1 cellular context compared by ENCODE assay signal in the genomic region with DNA sequence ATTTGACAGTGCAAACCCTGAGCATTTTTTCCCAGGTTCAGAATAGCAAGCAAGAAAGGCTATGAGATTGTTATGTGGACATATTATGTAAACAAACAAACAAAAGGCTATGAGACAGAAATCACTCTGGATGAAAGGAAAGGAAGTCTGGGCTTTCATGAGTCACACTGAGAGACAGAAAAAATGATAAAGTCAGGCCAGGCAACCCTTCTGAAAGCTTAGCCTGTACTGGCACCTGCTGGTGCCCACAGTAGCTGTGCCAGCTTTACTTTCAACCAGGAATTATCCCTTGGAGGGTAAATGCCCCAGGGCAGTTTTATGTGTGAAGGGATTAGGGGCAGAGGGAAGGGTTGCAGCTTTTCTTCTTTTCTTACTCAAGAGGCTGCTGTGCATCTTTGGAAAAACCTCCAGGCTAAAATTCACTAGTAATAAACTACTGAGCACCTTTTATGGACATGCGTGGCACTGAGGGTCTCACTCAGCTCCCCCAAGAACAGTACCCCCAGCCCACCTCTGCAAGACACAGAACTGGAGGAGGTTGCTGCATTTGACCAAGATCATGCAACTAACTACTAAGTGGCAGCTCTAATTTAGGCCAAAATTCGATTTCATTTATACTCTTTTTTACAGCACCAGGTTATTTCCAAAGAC.
TF ChIP-seq lines count a peak whose summit lies in the region.

No MANE protein-coding gene starts in this region.

TF ChIP-seq in SK-N-SH, 30 proteins besides CTCF, POLR2A, EP300 and RAD21 (continued from another document):
- TF ChIP-seq, protein P1, sequence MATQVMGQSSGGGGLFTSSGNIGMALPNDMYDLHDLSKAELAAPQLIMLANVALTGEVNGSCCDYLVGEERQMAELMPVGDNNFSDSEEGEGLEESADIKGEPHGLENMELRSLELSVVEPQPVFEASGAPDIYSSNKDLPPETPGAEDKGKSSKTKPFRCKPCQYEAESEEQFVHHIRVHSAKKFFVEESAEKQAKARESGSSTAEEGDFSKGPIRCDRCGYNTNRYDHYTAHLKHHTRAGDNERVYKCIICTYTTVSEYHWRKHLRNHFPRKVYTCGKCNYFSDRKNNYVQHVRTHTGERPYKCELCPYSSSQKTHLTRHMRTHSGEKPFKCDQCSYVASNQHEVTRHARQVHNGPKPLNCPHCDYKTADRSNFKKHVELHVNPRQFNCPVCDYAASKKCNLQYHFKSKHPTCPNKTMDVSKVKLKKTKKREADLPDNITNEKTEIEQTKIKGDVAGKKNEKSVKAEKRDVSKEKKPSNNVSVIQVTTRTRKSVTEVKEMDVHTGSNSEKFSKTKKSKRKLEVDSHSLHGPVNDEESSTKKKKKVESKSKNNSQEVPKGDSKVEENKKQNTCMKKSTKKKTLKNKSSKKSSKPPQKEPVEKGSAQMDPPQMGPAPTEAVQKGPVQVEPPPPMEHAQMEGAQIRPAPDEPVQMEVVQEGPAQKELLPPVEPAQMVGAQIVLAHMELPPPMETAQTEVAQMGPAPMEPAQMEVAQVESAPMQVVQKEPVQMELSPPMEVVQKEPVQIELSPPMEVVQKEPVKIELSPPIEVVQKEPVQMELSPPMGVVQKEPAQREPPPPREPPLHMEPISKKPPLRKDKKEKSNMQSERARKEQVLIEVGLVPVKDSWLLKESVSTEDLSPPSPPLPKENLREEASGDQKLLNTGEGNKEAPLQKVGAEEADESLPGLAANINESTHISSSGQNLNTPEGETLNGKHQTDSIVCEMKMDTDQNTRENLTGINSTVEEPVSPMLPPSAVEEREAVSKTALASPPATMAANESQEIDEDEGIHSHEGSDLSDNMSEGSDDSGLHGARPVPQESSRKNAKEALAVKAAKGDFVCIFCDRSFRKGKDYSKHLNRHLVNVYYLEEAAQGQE (IDR thresholded peaks at IDR 0.05; ENCODE audit: low read depth, low read length), result no peak
- TF ChIP-seq IRF3 (IDR thresholded peaks at IDR 0.05; ENCODE audit: low read depth, low read length), result no peak
- TF ChIP-seq, protein P2, sequence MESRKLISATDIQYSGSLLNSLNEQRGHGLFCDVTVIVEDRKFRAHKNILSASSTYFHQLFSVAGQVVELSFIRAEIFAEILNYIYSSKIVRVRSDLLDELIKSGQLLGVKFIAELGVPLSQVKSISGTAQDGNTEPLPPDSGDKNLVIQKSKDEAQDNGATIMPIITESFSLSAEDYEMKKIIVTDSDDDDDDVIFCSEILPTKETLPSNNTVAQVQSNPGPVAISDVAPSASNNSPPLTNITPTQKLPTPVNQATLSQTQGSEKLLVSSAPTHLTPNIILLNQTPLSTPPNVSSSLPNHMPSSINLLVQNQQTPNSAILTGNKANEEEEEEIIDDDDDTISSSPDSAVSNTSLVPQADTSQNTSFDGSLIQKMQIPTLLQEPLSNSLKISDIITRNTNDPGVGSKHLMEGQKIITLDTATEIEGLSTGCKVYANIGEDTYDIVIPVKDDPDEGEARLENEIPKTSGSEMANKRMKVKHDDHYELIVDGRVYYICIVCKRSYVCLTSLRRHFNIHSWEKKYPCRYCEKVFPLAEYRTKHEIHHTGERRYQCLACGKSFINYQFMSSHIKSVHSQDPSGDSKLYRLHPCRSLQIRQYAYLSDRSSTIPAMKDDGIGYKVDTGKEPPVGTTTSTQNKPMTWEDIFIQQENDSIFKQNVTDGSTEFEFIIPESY (IDR thresholded peaks at IDR 0.05; ENCODE audit: borderline replicate concordance, low read depth), result no peak
- no peak for TF ChIP-seq SMC3 (IDR thresholded peaks at IDR 0.05; ENCODE audit: low read depth, low read length)
- no peak for TF ChIP-seq NRF1 (IDR thresholded peaks at IDR 0.05; ENCODE audit: low read depth, low read length)
